ENCODE assay signal across 34 cellular contexts in genomic region chr19:5489511-5489910, GRCh38. TPM values are rescaled to one million over a fixed set of nuclear protein-coding genes. Genes with fewer than 3 reads are reported as not detected.
"Had no signal": no experiment of that assay in that cellular context is flagged by ENCODE, and none has a peak within 500 bp of the region (broad histone marks: within the 10 kb centered on the region; RNA-seq: fewer than 3 reads in every experiment).

No MANE protein-coding gene starts in this region.

- H3K27me3 ChIP-seq: right atrium auricular region had no signal

- H3K9me3 Mint-ChIP-seq: activated naive CD4-positive, alpha-beta T cell treated with anti-CD3 and anti-CD28 coated beads, Interleukin-2, amount 50 U/mL, for 24 hours; activated naive CD8-positive, alpha-beta T cell treated with anti-CD3 and anti-CD28 coated beads, Interleukin-2, amount 50 U/mL, for 24 hours; activated T-helper 2 cell treated with anti-CD3 and anti-CD28 coated beads, Interferon-gamma antibody, Interleukin-2, Interleukin-4, amounts not matched to agents 10 μg/mL and 5 μg/mL and 100 μg/mL, durations not matched to agents 14 hours and 24 hours and 36 hours; mesothelial cell of epicardium; stimulated activated naive B cell treated with anti-CD40 and anti-IgM and Interleukin-4, amounts not matched to agents 10 μg/mL and 1 μg/mL and 100 μg/mL, for 72 hours; T-helper 2 cell treated with Interferon-gamma antibody and Interleukin-4, amounts not matched to agents 5 μg/mL and 100 μg/mL, for 36 hours had no signal

- H3K4me1 Mint-ChIP-seq: activated CD4-positive, alpha-beta T cell treated with anti-CD3 and anti-CD28 coated beads for 36 hours; activated CD8-positive, alpha-beta memory T cell treated with anti-CD3 and anti-CD28 coated beads, Interleukin-2, amount 10 ng/mL, durations not matched to agents 7 days and 5 days; activated naive CD4-positive, alpha-beta T cell treated with anti-CD3 and anti-CD28 coated beads, Interleukin-2, amount 50 U/mL, for 24 hours; activated naive CD8-positive, alpha-beta T cell treated with anti-CD3 and anti-CD28 coated beads, Interleukin-2, amount 50 U/mL, for 24 hours had no signal

- H3K4me3 Mint-ChIP-seq: activated CD4-positive, alpha-beta T cell treated with anti-CD3 and anti-CD28 coated beads for 36 hours; activated CD8-positive, alpha-beta memory T cell treated with anti-CD3 and anti-CD28 coated beads, Interleukin-2, amount 10 ng/mL, durations not matched to agents 7 days and 5 days; activated CD8-positive, alpha-beta T cell treated with anti-CD3 and anti-CD28 coated beads, Interleukin-2, amount 10 ng/mL, durations not matched to agents 7 days and 5 days; activated naive CD4-positive, alpha-beta T cell treated with anti-CD3 and anti-CD28 coated beads, Interleukin-2, amount 50 U/mL, for 24 hours; activated naive CD8-positive, alpha-beta T cell treated with anti-CD3 and anti-CD28 coated beads, Interleukin-2, amount 50 U/mL, for 24 hours; mesothelial cell of epicardium; naive thymus-derived CD8-positive, alpha-beta T cell; stimulated activated naive B cell treated with anti-CD40 and anti-IgM and Interleukin-4, amounts not matched to agents 10 μg/mL and 1 μg/mL and 100 μg/mL, for 72 hours; T-helper 2 cell treated with Interferon-gamma antibody and Interleukin-4, amounts not matched to agents 5 μg/mL and 100 μg/mL, for 36 hours had no signal

- DNase-seq: activated CD4-positive, alpha-beta T cell treated with anti-CD3 and anti-CD28 coated beads for 36 hours; activated CD4-positive, CD25-positive, alpha-beta regulatory T cell; activated CD8-positive, alpha-beta memory T cell treated with anti-CD3 and anti-CD28 coated beads, Interleukin-2, amount 10 ng/mL, durations not matched to agents 7 days and 5 days; activated CD8-positive, alpha-beta T cell treated with anti-CD3 and anti-CD28 coated beads, Interleukin-2, amount 10 ng/mL, durations not matched to agents 7 days and 5 days; activated naive CD8-positive, alpha-beta T cell treated with anti-CD3 and anti-CD28 coated beads, Interleukin-2, amount 50 U/mL, for 24 hours; activated T-cell treated with anti-CD3 and anti-CD28 coated beads, Interleukin-2, amount 50 U/mL, for 48 hours; cerebellar nuclear complex; dorsolateral prefrontal cortex; effector memory CD4-positive, alpha-beta T cell; gastrocnemius medialis; glutamatergic neuron; islet precursor cell; mammary epithelial cell; naive thymus-derived CD8-positive, alpha-beta T cell; pancreas; psoas muscle; stimulated activated CD4-positive, alpha-beta T cell treated with anti-CD3 and anti-CD28 coated beads, Interleukin-1b, Interleukin-23, amount 100 ng/mL, for 48 hours; stimulated activated CD4-positive, alpha-beta T cell treated with anti-CD3 and anti-CD28 coated beads, Interleukin-4, amount 100 ng/mL, for 4 hours; stimulated activated CD8-positive, alpha-beta memory T cell treated with anti-CD3 and anti-CD28 coated beads, Interleukin-4, amount 100 ng/mL, for 48 hours; stimulated activated naive B cell treated with anti-CD40 and anti-IgM and Interleukin-4, amounts not matched to agents 10 μg/mL and 1 μg/mL and 100 μg/mL, for 72 hours; stomach; T-helper 1 cell had no signal

- H3K36me3 Mint-ChIP-seq: activated CD8-positive, alpha-beta memory T cell treated with anti-CD3 and anti-CD28 coated beads, Interleukin-2, amount 10 ng/mL, durations not matched to agents 7 days and 5 days; activated naive CD4-positive, alpha-beta T cell treated with anti-CD3 and anti-CD28 coated beads, Interleukin-2, amount 50 U/mL, for 24 hours; mesothelial cell of epicardium; stimulated activated naive B cell treated with anti-CD40 and anti-IgM and Interleukin-4, amounts not matched to agents 10 μg/mL and 1 μg/mL and 100 μg/mL, for 72 hours had no signal

- H3K4me1 ChIP-seq: gastrocnemius medialis, pancreas, psoas muscle, right atrium auricular region, suprapubic skin had no signal

- H3K27ac Mint-ChIP-seq: activated CD4-positive, alpha-beta T cell treated with anti-CD3 and anti-CD28 coated beads for 36 hours; activated CD8-positive, alpha-beta memory T cell treated with anti-CD3 and anti-CD28 coated beads, Interleukin-2, amount 10 ng/mL, durations not matched to agents 7 days and 5 days; activated CD8-positive, alpha-beta T cell treated with anti-CD3 and anti-CD28 coated beads, Interleukin-2, amount 10 ng/mL, durations not matched to agents 7 days and 5 days; activated naive CD4-positive, alpha-beta T cell treated with anti-CD3 and anti-CD28 coated beads, Interleukin-2, amount 50 U/mL, for 24 hours; activated naive CD8-positive, alpha-beta T cell treated with anti-CD3 and anti-CD28 coated beads, Interleukin-2, amount 50 U/mL, for 24 hours; activated T-helper 2 cell treated with anti-CD3 and anti-CD28 coated beads, Interferon-gamma antibody, Interleukin-2, Interleukin-4, amounts not matched to agents 10 μg/mL and 5 μg/mL and 100 μg/mL, durations not matched to agents 14 hours and 24 hours and 36 hours; mesothelial cell of epicardium; naive thymus-derived CD8-positive, alpha-beta T cell; stimulated activated naive B cell treated with anti-CD40 and anti-IgM and Interleukin-4, amounts not matched to agents 10 μg/mL and 1 μg/mL and 100 μg/mL, for 72 hours; T-helper 2 cell treated with Interferon-gamma antibody and Interleukin-4, amounts not matched to agents 5 μg/mL and 100 μg/mL, for 36 hours had no signal

- H3K4me3 ChIP-seq: coronary artery, dorsolateral prefrontal cortex, gastrocnemius medialis, pancreas, psoas muscle, right atrium auricular region, smooth muscle cell, stomach, suprapubic skin, tibial nerve had no signal

- H3K36me3 ChIP-seq: gastrocnemius medialis, pancreas, right atrium auricular region, stomach, suprapubic skin, tibial nerve had no signal

- ATAC-seq: activated CD4-positive, alpha-beta T cell treated with anti-CD3 and anti-CD28 coated beads for 36 hours; activated CD8-positive, alpha-beta memory T cell treated with anti-CD3 and anti-CD28 coated beads, Interleukin-2, amount 10 ng/mL, durations not matched to agents 7 days and 5 days; activated CD8-positive, alpha-beta T cell treated with anti-CD3 and anti-CD28 coated beads, Interleukin-2, amount 10 ng/mL, durations not matched to agents 7 days and 5 days; activated naive CD8-positive, alpha-beta T cell treated with anti-CD3 and anti-CD28 coated beads, Interleukin-2, amount 50 U/mL, for 24 hours; gastrocnemius medialis; naive thymus-derived CD8-positive, alpha-beta T cell; pancreas; psoas muscle; stimulated activated naive B cell treated with anti-CD40 and anti-IgM and Interleukin-4, amounts not matched to agents 10 μg/mL and 1 μg/mL and 100 μg/mL, for 72 hours had no signal

- H3K4me2 ChIP-seq: smooth muscle cell had no signal

- H3K27ac ChIP-seq: coronary artery, dorsolateral prefrontal cortex, gastrocnemius medialis, pancreas, psoas muscle, right atrium auricular region, stomach, suprapubic skin, tibial nerve had no signal

- H3K9me3 ChIP-seq: gastrocnemius medialis, pancreas, psoas muscle, right atrium auricular region, stomach, suprapubic skin, tibial nerve had no signal

RNA-seq across cellular contexts. Expression of gene ZNRF4, which starts 34.3 kb away (rescaled TPM):
- total RNA-seq: activated CD4-positive, alpha-beta T cell treated with anti-CD3 and anti-CD28 coated beads for 36 hours; activated CD8-positive, alpha-beta memory T cell treated with anti-CD3 and anti-CD28 coated beads, Interleukin-2, amount 10 ng/mL, durations not matched to agents 7 days and 5 days; activated CD8-positive, alpha-beta T cell treated with anti-CD3 and anti-CD28 coated beads, Interleukin-2, amount 10 ng/mL, durations not matched to agents 7 days and 5 days; activated T-helper 2 cell treated with anti-CD3 and anti-CD28 coated beads, Interferon-gamma antibody, Interleukin-2, Interleukin-4, amounts not matched to agents 10 μg/mL and 5 μg/mL and 100 μg/mL, durations not matched to agents 14 hours and 24 hours and 36 hours; epithelial cell of proximal tubule; gastrocnemius medialis; liver; mammary epithelial cell; mesothelial cell of epicardium; naive thymus-derived CD8-positive, alpha-beta T cell; pancreas; psoas muscle; right atrium auricular region; smooth muscle cell; stomach; suprapubic skin; tibial nerve; urinary bladder had no signal
- polyA plus RNA-seq: liver; mammary epithelial cell; naive thymus-derived CD8-positive, alpha-beta T cell; pancreas; psoas muscle; smooth muscle cell; stomach; urinary bladder had no signal
